Comparison of ENCODE assay signal across 1 cellular context in the genomic region with DNA sequence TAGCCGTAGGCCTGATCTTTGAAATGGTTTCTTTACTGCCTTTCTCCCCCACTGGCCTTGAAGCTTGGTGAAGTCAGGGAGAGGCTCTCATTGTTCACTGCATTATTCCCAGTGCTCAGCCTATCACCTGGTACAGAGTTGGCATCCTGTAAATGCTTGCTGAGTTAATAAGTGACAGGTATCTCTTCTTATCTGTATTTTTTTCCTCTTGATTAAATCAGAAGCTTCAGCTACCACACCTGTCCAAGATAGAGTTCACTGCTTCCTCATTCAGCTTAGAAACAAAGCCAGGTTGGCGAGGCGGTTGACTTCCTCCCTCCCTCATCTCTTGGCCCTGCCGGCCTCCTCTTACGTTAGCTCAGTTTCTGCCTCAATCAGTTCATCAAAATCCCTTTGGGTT.
TF ChIP-seq lines count a peak whose summit lies in the region.

No MANE protein-coding gene starts in this region.

TF ChIP-seq in K562, 482 proteins besides CTCF, POLR2A, EP300 and RAD21 (continued from another document):
- TF ChIP-seq, protein P1, sequence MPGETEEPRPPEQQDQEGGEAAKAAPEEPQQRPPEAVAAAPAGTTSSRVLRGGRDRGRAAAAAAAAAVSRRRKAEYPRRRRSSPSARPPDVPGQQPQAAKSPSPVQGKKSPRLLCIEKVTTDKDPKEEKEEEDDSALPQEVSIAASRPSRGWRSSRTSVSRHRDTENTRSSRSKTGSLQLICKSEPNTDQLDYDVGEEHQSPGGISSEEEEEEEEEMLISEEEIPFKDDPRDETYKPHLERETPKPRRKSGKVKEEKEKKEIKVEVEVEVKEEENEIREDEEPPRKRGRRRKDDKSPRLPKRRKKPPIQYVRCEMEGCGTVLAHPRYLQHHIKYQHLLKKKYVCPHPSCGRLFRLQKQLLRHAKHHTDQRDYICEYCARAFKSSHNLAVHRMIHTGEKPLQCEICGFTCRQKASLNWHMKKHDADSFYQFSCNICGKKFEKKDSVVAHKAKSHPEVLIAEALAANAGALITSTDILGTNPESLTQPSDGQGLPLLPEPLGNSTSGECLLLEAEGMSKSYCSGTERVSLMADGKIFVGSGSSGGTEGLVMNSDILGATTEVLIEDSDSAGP (CRISPR knock-in tag; IDR thresholded peaks at IDR 0.05), result no peak
- no peak for TF ChIP-seq MCM7 (IDR thresholded peaks at IDR 0.05)
- TF ChIP-seq, protein P2, sequence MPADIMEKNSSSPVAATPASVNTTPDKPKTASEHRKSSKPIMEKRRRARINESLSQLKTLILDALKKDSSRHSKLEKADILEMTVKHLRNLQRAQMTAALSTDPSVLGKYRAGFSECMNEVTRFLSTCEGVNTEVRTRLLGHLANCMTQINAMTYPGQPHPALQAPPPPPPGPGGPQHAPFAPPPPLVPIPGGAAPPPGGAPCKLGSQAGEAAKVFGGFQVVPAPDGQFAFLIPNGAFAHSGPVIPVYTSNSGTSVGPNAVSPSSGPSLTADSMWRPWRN (IDR thresholded peaks at IDR 0.05; ENCODE audit: low read depth), result no peak
- TF ChIP-seq, protein P3, sequence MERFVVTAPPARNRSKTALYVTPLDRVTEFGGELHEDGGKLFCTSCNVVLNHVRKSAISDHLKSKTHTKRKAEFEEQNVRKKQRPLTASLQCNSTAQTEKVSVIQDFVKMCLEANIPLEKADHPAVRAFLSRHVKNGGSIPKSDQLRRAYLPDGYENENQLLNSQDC (CRISPR knock-in tag; IDR thresholded peaks at IDR 0.05), result no peak
- TF ChIP-seq, protein P4, sequence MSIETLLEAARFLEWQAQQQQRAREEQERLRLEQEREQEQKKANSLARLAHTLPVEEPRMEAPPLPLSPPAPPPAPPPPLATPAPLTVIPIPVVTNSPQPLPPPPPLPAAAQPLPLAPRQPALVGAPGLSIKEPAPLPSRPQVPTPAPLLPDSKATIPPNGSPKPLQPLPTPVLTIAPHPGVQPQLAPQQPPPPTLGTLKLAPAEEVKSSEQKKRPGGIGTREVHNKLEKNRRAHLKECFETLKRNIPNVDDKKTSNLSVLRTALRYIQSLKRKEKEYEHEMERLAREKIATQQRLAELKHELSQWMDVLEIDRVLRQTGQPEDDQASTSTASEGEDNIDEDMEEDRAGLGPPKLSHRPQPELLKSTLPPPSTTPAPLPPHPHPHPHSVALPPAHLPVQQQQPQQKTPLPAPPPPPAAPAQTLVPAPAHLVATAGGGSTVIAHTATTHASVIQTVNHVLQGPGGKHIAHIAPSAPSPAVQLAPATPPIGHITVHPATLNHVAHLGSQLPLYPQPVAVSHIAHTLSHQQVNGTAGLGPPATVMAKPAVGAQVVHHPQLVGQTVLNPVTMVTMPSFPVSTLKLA (conservative IDR thresholded peaks at IDR 0.05), result no peak
- no peak for TF ChIP-seq RUNX1 (IDR thresholded peaks at IDR 0.05; ENCODE audit: low read depth)
- TF ChIP-seq ZC3H4 (CRISPR knock-in tag; IDR thresholded peaks at IDR 0.05; ENCODE audit: borderline replicate concordance), result no peak
- TF ChIP-seq HDAC2 (IDR thresholded peaks at IDR 0.05), result no peak
- TF ChIP-seq ZNF589 (CRISPR knock-in tag; IDR thresholded peaks at IDR 0.05; ENCODE audit: low read depth), result no peak
- no peak for TF ChIP-seq NFIC (IDR thresholded peaks at IDR 0.05)
- TF ChIP-seq, protein P5, sequence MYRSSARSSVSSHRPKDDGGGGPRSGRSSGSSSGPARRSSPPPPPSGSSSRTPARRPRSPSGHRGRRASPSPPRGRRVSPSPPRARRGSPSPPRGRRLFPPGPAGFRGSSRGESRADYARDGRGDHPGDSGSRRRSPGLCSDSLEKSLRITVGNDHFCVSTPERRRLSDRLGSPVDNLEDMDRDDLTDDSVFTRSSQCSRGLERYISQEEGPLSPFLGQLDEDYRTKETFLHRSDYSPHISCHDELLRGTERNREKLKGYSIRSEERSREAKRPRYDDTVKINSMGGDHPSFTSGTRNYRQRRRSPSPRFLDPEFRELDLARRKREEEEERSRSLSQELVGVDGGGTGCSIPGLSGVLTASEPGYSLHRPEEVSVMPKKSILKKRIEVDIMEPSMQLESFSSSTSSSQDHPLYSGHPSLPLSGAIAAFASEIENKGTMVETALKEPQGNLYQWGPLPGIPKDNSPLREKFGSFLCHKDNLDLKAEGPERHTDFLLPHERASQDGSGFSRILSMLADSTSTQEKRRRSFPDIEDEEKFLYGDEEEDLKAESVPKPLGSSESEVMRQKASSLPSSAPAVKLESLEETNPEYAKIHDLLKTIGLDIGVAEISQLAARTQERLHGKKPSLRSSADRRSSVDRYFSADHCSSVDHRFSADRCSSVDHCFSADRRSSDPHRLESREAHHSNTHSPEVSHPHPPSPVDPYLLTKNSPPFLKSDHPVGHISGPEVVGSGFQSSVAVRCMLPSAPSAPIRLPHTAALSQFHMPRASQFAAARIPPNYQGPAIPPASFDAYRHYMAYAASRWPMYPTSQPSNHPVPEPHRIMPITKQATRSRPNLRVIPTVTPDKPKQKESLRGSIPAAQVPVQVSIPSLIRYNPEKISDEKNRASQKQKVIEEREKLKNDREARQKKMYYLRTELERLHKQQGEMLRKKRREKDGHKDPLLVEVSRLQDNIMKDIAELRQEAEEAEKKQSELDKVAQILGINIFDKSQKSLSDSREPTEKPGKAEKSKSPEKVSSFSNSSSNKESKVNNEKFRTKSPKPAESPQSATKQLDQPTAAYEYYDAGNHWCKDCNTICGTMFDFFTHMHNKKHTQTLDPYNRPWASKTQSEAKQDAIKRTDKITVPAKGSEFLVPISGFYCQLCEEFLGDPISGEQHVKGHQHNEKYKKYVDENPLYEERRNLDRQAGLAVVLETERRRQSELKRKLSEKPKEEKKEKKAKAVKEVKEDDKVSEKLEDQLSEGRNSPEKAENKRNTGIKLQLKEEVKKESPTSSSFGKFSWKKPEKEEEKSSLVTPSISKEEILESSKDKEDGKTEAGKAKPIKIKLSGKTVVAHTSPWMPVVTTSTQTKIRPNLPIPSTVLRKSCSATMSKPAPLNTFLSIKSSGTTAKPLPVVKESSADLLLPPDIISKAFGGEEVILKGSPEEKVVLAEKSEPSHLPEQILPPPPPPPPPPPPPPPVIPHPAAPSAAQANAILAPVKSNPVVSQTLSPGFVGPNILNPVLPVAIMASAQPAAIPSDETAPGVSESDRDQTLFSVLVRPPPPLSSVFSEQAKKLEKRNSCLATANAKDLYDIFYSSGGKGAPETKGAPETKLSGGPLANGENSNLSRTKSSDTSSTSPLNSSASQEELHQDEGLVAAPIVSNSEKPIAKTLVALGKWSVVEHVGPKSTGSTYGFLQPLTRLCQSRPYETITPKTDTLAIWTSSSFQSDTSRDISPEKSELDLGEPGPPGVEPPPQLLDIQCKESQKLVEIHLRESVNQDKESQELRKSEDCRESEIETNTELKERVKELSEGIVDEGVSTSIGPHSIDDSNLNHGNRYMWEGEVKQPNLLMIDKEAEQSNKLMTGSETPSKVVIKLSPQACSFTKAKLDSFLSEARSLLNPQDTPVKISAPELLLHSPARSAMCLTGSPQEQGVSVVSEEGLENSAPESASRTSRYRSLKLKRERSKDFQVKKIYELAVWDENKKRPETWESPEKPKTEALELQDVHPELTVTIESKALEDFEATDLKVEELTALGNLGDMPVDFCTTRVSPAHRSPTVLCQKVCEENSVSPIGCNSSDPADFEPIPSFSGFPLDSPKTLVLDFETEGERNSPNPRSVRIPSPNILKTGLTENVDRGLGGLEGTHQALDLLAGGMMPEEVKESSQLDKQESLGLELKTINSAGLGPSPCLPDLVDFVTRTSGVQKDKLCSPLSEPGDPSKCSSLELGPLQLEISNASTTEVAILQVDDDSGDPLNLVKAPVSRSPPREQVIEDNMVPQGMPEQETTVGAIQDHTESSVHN (IDR thresholded peaks at IDR 0.05; ENCODE audit: borderline replicate concordance in 1 of 2, low read depth in 1 of 2), result no peak
- TF ChIP-seq, protein P6, sequence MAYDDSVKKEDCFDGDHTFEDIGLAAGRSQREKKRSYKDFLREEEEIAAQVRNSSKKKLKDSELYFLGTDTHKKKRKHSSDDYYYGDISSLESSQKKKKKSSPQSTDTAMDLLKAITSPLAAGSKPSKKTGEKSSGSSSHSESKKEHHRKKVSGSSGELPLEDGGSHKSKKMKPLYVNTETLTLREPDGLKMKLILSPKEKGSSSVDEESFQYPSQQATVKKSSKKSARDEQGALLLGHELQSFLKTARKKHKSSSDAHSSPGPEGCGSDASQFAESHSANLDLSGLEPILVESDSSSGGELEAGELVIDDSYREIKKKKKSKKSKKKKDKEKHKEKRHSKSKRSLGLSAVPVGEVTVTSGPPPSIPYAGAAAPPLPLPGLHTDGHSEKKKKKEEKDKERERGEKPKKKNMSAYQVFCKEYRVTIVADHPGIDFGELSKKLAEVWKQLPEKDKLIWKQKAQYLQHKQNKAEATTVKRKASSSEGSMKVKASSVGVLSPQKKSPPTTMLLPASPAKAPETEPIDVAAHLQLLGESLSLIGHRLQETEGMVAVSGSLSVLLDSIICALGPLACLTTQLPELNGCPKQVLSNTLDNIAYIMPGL (CRISPR knock-in tag; IDR thresholded peaks at IDR 0.05), result no peak
- TF ChIP-seq ZNF507 (tag; conservative IDR thresholded peaks at IDR 0.05), result no peak
- TF ChIP-seq GTF2E2 (tag; IDR thresholded peaks at IDR 0.05), result no peak
- no peak for TF ChIP-seq GATAD2B (IDR thresholded peaks at IDR 0.05; ENCODE audit: borderline replicate concordance)
- TF ChIP-seq, protein P7, sequence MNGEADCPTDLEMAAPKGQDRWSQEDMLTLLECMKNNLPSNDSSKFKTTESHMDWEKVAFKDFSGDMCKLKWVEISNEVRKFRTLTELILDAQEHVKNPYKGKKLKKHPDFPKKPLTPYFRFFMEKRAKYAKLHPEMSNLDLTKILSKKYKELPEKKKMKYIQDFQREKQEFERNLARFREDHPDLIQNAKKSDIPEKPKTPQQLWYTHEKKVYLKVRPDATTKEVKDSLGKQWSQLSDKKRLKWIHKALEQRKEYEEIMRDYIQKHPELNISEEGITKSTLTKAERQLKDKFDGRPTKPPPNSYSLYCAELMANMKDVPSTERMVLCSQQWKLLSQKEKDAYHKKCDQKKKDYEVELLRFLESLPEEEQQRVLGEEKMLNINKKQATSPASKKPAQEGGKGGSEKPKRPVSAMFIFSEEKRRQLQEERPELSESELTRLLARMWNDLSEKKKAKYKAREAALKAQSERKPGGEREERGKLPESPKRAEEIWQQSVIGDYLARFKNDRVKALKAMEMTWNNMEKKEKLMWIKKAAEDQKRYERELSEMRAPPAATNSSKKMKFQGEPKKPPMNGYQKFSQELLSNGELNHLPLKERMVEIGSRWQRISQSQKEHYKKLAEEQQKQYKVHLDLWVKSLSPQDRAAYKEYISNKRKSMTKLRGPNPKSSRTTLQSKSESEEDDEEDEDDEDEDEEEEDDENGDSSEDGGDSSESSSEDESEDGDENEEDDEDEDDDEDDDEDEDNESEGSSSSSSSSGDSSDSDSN (IDR thresholded peaks at IDR 0.05; ENCODE audit: borderline replicate concordance in 1 of 2, low read depth in 2 of 2, low read length in 2 of 2), result no peak
